Comparison of ENCODE assay signal across 22 cellular contexts in genomic region chr22:20228055-20228938, GRCh38.
"Had no signal": no experiment of that assay in that cellular context is flagged by ENCODE, and none has a peak within 500 bp of the region (broad histone marks: within the 10 kb centered on the region; RNA-seq: fewer than 3 reads in every experiment).

No MANE protein-coding gene starts in this region.

- H3K4me3 ChIP-seq: dorsolateral prefrontal cortex, hepatocyte, left ventricle myocardium inferior, lung, mucosa of descending colon, ovary, prostate gland, sigmoid colon, smooth muscle cell, stomach, tibial nerve had no signal

- H3K27ac ChIP-seq: hepatocyte, left ventricle myocardium inferior, ovary, prostate gland, sigmoid colon, stomach, tibial nerve had no signal

- DNase-seq: activated CD4-positive, alpha-beta memory T cell treated with anti-CD3 and anti-CD28 coated beads for 36 hours; activated CD4-positive, alpha-beta T cell treated with anti-CD3 and anti-CD28 coated beads, Interleukin-2, amount 10 ng/mL, durations not matched to agents 24 days and 14 days; activated CD4-positive, CD25-positive, alpha-beta regulatory T cell treated with anti-CD3 and anti-CD28 coated beads, Interleukin-2, amount 50 U/mL, for 72 hours; activated T-cell treated with anti-CD3 and anti-CD28 coated beads, Interleukin-2, amount 50 U/mL, for 48 hours; dorsolateral prefrontal cortex; effector memory CD4-positive, alpha-beta T cell; glutamatergic neuron; islet precursor cell; left ventricle myocardium inferior; mucosa of descending colon; ovary; sigmoid colon; stimulated activated CD4-positive, alpha-beta T cell treated with anti-CD3 and anti-CD28 coated beads, Interleukin-1b, Interleukin-23, amount 100 ng/mL, for 48 hours; stimulated activated naive B cell treated with anti-CD40 and anti-IgM and Interleukin-4, amounts not matched to agents 10 μg/mL and 1 μg/mL and 100 μg/mL, for 72 hours; stomach; T-helper 2 cell had no signal

- H3K9me3 ChIP-seq: left ventricle myocardium inferior, mucosa of descending colon, ovary, prostate gland, sigmoid colon, stomach, tibial nerve had no signal

- H3K36me3 ChIP-seq: left ventricle myocardium inferior, ovary, prostate gland, sigmoid colon, stomach, tibial nerve had no signal

- H3K79me2 ChIP-seq: hepatocyte had no signal

- H3K4me1 ChIP-seq: sigmoid colon had no signal

- ATAC-seq: activated naive CD4-positive, alpha-beta T cell treated with anti-CD3 and anti-CD28 coated beads, Interleukin-2, amount 50 U/mL, for 72 hours; mucosa of descending colon; stimulated activated naive B cell treated with anti-CD40 and anti-IgM and Interleukin-4, amounts not matched to agents 10 μg/mL and 1 μg/mL and 100 μg/mL, for 72 hours had no signal

- H3K27me3 ChIP-seq: dorsolateral prefrontal cortex, hepatocyte, ovary, sigmoid colon had no signal

- H2AFZ ChIP-seq: hepatocyte had no signal

- H3K4me2 ChIP-seq: hepatocyte, smooth muscle cell had no signal
